In genomic region chr3:46947981-46948791, GRCh38 we compare ENCODE assay signal across 8 cellular contexts. TPM values are rescaled to one million over a fixed set of nuclear protein-coding genes. Genes with fewer than 3 reads are reported as not detected.
DNase-seq lines count a peak whose midpoint lies in the region; ATAC-seq and TF ChIP-seq lines count a peak whose summit lies in the region.

No MANE protein-coding gene starts in this region.

- no peaks in the 10 kb centered on the region for H3K9me3 Mint-ChIP-seq in activated CD8-positive, alpha-beta T cell treated with anti-CD3 and anti-CD28 coated beads for 36 hours
- H3K9me3 Mint-ChIP-seq in progenitor cell of endocrine pancreas (ENCODE audit: low read depth) = no peaks in the 10 kb centered on the region

- DNase-seq in DMS 273 (lab: John Stamatoyannopoulos, UW; ENCODE audit: unreplicated experiment) (peak; percentile 56), DMS 273 treated with DMSO at 0.1 percent for 48 hours (lab: John Stamatoyannopoulos, UW) (no peak), epithelial cell of esophagus (ENCODE audit: low read depth) (peak; percentile 90), progenitor cell of endocrine pancreas (ENCODE audit: low spot score, unreplicated experiment) (no peak), pons (ENCODE audit: low spot score) (no peak), NCI-H82 treated with DMSO at 0.1 percent for 48 hours (lab: John Stamatoyannopoulos, UW; ENCODE audit: unreplicated experiment) (no peak)
- peak; percentile 80 for DNase-seq in activated CD8-positive, alpha-beta T cell treated with anti-CD3 and anti-CD28 coated beads for 36 hours

- ATAC-seq in activated CD8-positive, alpha-beta T cell treated with anti-CD3 and anti-CD28 coated beads for 36 hours = peak; percentile 77
- ATAC-seq in GM21390 (IDR thresholded peaks at IDR 0.05; ENCODE audit: unreplicated experiment) = no peak

- no peaks in the 10 kb centered on the region for H3K27me3 Mint-ChIP-seq in activated CD8-positive, alpha-beta T cell treated with anti-CD3 and anti-CD28 coated beads for 36 hours
- no peaks in the 10 kb centered on the region for H3K27me3 Mint-ChIP-seq in progenitor cell of endocrine pancreas

- peaks cover 77% of the 10 kb centered on the region for H3K4me1 Mint-ChIP-seq in activated CD8-positive, alpha-beta T cell treated with anti-CD3 and anti-CD28 coated beads for 36 hours (ENCODE audit: low read depth)
- H3K4me1 Mint-ChIP-seq in progenitor cell of endocrine pancreas (ENCODE audit: low read depth) = peaks cover 80% of the 10 kb centered on the region

- H3K4me3 ChIP-seq in epithelial cell of esophagus (ENCODE audit: low read length) = no peak overlapping the region

- POLR2A ChIA-PET in activated CD8-positive, alpha-beta T cell treated with anti-CD3 and anti-CD28 coated beads for 36 hours (lab: Charles Lee) = interaction anchor here (0.6 to 3.7 kb wide), 17 partner anchors 8 to 439 kb away, joined by 3 to 33 read pairs (median 7); partner anchors contain the start of gene NBEAL2

- CTCF ChIA-PET in activated CD8-positive, alpha-beta T cell treated with anti-CD3 and anti-CD28 coated beads for 36 hours (lab: Charles Lee) = interaction anchor here (0.8 to 2.1 kb wide), 3 partner anchors 11 to 34 kb away, joined by 3 to 8 read pairs (median 6); no protein-coding TSS in a partner anchor

- TF ChIP-seq CTCF in activated CD8-positive, alpha-beta T cell treated with anti-CD3 and anti-CD28 coated beads for 36 hours (IDR thresholded peaks at IDR 0.05) = no peak
- TF ChIP-seq CTCF in epithelial cell of esophagus (IDR thresholded peaks at IDR 0.05; ENCODE audit: insufficient read depth, low read depth, low read length, missing control alignments) (no peak), progenitor cell of endocrine pancreas (IDR thresholded peaks at IDR 0.05; ENCODE audit: unreplicated experiment) (no peak)

- H3K4me3 Mint-ChIP-seq in activated CD8-positive, alpha-beta T cell treated with anti-CD3 and anti-CD28 coated beads for 36 hours = peak overlapping the region; percentile 46
- no peak overlapping the region for H3K4me3 Mint-ChIP-seq in progenitor cell of endocrine pancreas (ENCODE audit: low read depth)

- intact Hi-C loops in activated CD8-positive, alpha-beta T cell treated with anti-CD3 and anti-CD28 coated beads for 36 hours (cut with micrococcal nuclease) = no loop called here

- peaks cover 37% of the 10 kb centered on the region for H3K36me3 Mint-ChIP-seq in activated CD8-positive, alpha-beta T cell treated with anti-CD3 and anti-CD28 coated beads for 36 hours (ENCODE audit: low read depth)
- peaks cover 6% of the 10 kb centered on the region for H3K36me3 Mint-ChIP-seq in progenitor cell of endocrine pancreas (ENCODE audit: insufficient read depth)

- H3K27ac Mint-ChIP-seq in activated CD8-positive, alpha-beta T cell treated with anti-CD3 and anti-CD28 coated beads for 36 hours = peak overlapping the region; percentile 90
- H3K27ac Mint-ChIP-seq in progenitor cell of endocrine pancreas = peak overlapping the region; percentile 96

RNA-seq across cellular contexts. Expression of gene CCDC12, which starts 28.4 kb away (rescaled TPM):
- 10 to 100 TPM; 51.2 to 51.6 TPM for total RNA-seq in activated CD8-positive, alpha-beta T cell treated with anti-CD3 and anti-CD28 coated beads for 36 hours
- 62.3 and 64.3 TPM in 2 replicates for total RNA-seq in progenitor cell of endocrine pancreas

RNA-seq across cellular contexts. Expression of gene NBEAL2, which starts 31.3 kb away (rescaled TPM):
- total RNA-seq in activated CD8-positive, alpha-beta T cell treated with anti-CD3 and anti-CD28 coated beads for 36 hours = 10 to 100 TPM; 58.9 to 63.7 TPM
- total RNA-seq in progenitor cell of endocrine pancreas = 292 and 320 TPM in 2 replicates

Comparison
In these comparisons a context has a peak if more than half of its experiments do, and no peak if none do; other contexts are left out.
1. DNase-seq: peak in DMS 273 (single experiment), activated CD8-positive, alpha-beta T cell treated with anti-CD3 and anti-CD28 coated beads for 36 hours (single experiment) and epithelial cell of esophagus (single experiment); none in DMS 273 treated with DMSO at 0.1 percent for 48 hours (single experiment), progenitor cell of endocrine pancreas (single experiment), pons (single experiment) and NCI-H82 treated with DMSO at 0.1 percent for 48 hours (single experiment).